In the genomic region with DNA sequence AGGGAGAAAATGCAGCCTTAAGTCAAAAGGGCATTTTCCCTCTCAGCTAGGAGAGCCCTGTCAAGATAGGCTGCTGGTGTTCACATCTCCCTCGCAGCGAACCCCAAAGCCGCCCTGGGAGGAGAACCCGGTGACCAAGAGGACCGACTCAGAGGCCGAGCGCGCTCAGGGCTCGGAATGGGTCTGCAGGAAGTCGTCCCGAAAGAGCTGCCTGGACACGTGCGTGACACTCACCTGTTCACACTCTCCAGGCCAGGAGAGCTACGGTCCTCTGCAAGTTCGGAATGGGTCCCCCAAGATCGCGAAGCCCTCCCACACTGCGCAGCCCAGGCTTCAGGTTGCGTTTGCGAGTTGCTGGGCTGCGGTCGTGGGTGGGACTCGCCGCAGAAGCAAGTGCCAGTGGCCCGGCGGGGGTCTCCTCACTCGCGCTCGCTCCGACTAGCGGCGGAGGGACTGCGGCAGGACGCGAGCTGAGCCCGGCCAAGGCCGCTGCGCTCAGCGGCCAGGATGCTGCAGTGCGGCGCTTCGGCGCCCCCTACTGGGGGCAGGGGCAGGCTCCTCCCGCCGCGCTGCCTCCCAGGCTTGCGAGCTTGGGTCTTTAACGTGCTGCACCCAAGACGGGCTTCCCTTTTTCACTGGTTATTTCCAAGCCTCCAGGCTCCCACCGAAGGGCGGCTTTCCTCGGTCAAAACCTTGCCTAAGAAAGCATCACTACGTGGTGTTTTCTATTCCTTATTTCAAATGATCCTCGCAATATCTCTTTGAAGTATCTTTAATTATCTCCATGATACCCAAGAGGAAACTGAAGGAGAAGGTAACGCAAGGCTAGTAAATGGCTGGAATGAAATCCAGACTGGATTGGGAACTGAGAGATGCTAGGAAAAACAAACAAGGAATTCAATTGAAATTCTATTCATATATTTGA, we compare ENCODE assay signal across 8 cellular contexts. TPM values are rescaled to one million over a fixed set of nuclear protein-coding genes. Genes with fewer than 3 reads are reported as not detected.
A peak's percentile ranks its signal among the peaks of the same experiment; 100 is the strongest.
DNase-seq lines count a peak whose midpoint lies in the region; ATAC-seq and TF ChIP-seq lines count a peak whose summit lies in the region.

TSS of gene RERG (minus strand) at position 457 of the 925 bp plus-strand sequence. CDS start 3,928 bp downstream, outside the sequence.

- H3K4me1 Mint-ChIP-seq in activated T-cell treated with anti-CD3 and anti-CD28 coated beads, Interleukin-2, amount 50 U/mL, for 24 hours (ENCODE audit: low read depth) = peaks cover 14% of the 10 kb centered on the region

- H3K27me3 Mint-ChIP-seq in activated T-cell treated with anti-CD3 and anti-CD28 coated beads, Interleukin-2, amount 50 U/mL, for 24 hours = peaks cover 46% of the 10 kb centered on the region

- ATAC-seq in GM18907 (IDR thresholded peaks at IDR 0.05; ENCODE audit: unreplicated experiment) (peak; percentile 94), HG03159 (IDR thresholded peaks at IDR 0.05; ENCODE audit: unreplicated experiment) (peak; percentile 98)

- H3K4me3 Mint-ChIP-seq in activated T-cell treated with anti-CD3 and anti-CD28 coated beads, Interleukin-2, amount 50 U/mL, for 24 hours = peak within 1 kb of the TSS; percentile 64

- no peaks in the 10 kb centered on the region for H3K9me3 Mint-ChIP-seq in activated T-cell treated with anti-CD3 and anti-CD28 coated beads, Interleukin-2, amount 50 U/mL, for 24 hours

- H3K4me1 ChIP-seq in esophagus muscularis mucosa = peaks cover 11 to 19% (median 14%) of the 10 kb centered on the region in 4 donors
- peaks cover 4 to 12% of the 10 kb centered on the region in 2 donors for H3K4me1 ChIP-seq in muscle layer of duodenum (ENCODE audit: control insufficient read depth in 1 of 2, insufficient read depth in 2 of 2, low read length in 2 of 2)

- H3K4me3 ChIP-seq in esophagus muscularis mucosa = peak within 1 kb of the TSS; percentile 54 to 70 (median 60)
- H3K4me3 ChIP-seq in muscle layer of duodenum (ENCODE audit: low read depth in 1 of 2, low read length in 2 of 2) = peak within 1 kb of the TSS; percentile 60 to 84

- WGBS in esophagus muscularis mucosa = 7% methylated on average over 19 of the region's 55 CpGs

- TF ChIP-seq CTCF in AG09319 (IDR thresholded peaks at IDR 0.05; ENCODE audit: low read depth, low read length) (peak; percentile 83), esophagus muscularis mucosa (IDR thresholded peaks at IDR 0.05) (peak; percentile 91 to 100 (median 99))

- intact Hi-C loops in esophagus muscularis mucosa (cut with DNase I) = loop anchor here (1.0 to 5.0 kb wide), 4 partner anchors 46 to 374 kb away; no protein-coding TSS in a partner anchor

- H3K9me3 ChIP-seq in esophagus muscularis mucosa (no peaks in the 10 kb centered on the region), muscle layer of duodenum (ENCODE audit: control insufficient read depth in 1 of 2, low read length in 2 of 2) (no peaks in the 10 kb centered on the region)

- DNase-seq in AG09319 (ENCODE audit: extremely low read depth, low read depth) (peak; percentile 27), NCI-H774 (lab: John Stamatoyannopoulos, UW) (peak; percentile 55), esophagus muscularis mucosa (ENCODE audit: extremely low spot score) (no peak)
- peak; percentile 86 for DNase-seq in activated T-cell treated with anti-CD3 and anti-CD28 coated beads, Interleukin-2, amount 50 U/mL, for 24 hours
- DNase-seq in stimulated activated CD8-positive, alpha-beta memory T cell treated with anti-CD3 and anti-CD28 coated beads, Interleukin-7, amount 100 ng/mL, for 1 hour (ENCODE audit: low read depth in 2 of 2) = peak; percentile 43 to 46

- no peak for TF ChIP-seq EP300 in esophagus muscularis mucosa (IDR thresholded peaks at IDR 0.05)

- H3K27me3 ChIP-seq in esophagus muscularis mucosa (peaks cover 0 to 4% (median 0%) of the 10 kb centered on the region in 4 donors), muscle layer of duodenum (ENCODE audit: low read depth, low read length) (no peaks in the 10 kb centered on the region)

- H3K36me3 Mint-ChIP-seq in activated T-cell treated with anti-CD3 and anti-CD28 coated beads, Interleukin-2, amount 50 U/mL, for 24 hours (ENCODE audit: low read depth) = no peaks in the 10 kb centered on the region

- H3K27ac ChIP-seq in esophagus muscularis mucosa (replicated peaks in 1 of 4) (peak within 1 kb of the TSS; percentile 60 to 66 (median 63)), muscle layer of duodenum (ENCODE audit: low read length) (peak within 1 kb of the TSS; percentile 68)

- TF ChIP-seq POLR2A in esophagus muscularis mucosa (IDR thresholded peaks at IDR 0.05; ENCODE audit: low read depth) = no peak

- H3K27ac Mint-ChIP-seq in activated T-cell treated with anti-CD3 and anti-CD28 coated beads, Interleukin-2, amount 50 U/mL, for 24 hours = no peak within 1 kb of the TSS

- no peaks in the 10 kb centered on the region for H3K36me3 ChIP-seq in esophagus muscularis mucosa
- no peaks in the 10 kb centered on the region for H3K36me3 ChIP-seq in muscle layer of duodenum (ENCODE audit: control insufficient read depth in 1 of 2, insufficient read depth in 2 of 2, low read length in 2 of 2)

RNA-seq across cellular contexts. Expression of gene RERG, which starts in this region (rescaled TPM):
- 10 to 100 TPM in 3 of 4 donors, 1 to 10 TPM in 1; 5.0 to 15.4 (median 12.7) TPM for total RNA-seq in esophagus muscularis mucosa
